Comparison of ENCODE assay signal across 8 cellular contexts in the genomic region with DNA sequence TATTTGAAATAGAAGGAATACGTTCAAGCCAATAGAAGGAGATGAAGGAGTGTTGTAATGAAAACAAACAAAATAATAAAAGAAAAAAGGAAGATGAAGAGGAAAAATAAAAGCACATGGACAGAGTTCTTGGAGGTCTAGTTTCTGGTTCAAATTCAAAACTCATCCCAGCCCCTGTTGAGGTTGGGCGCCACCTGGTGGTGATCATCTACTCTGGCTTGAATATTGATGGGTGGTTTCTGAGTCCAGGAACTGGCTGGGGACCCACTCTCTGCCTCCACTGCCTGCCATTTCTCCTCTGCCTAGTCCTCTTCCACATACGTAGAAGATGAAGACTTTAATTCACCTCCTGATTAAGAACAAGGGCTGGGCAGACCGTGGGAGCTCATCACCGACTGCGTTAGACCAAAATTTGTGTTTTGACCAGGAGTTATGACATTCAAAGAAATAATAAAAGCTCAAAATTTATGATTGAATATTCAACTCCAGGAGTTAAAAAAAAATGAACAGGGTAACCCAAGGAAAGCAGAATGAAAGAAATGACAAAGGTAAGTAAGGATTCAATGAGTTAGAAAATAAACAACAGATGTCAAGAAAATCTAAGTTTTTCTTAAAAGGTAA.
A peak's percentile ranks its signal among the peaks of the same experiment; 100 is the strongest.
DNase-seq lines count a peak whose midpoint lies in the region; ATAC-seq and TF ChIP-seq lines count a peak whose summit lies in the region.

No MANE protein-coding gene starts in this region.

- no peak overlapping the region for H3K4me2 ChIP-seq in SU-DHL-6 (ENCODE audit: low read depth, low read length, poor library complexity, severe bottlenecking)

- H3K4me1 Mint-ChIP-seq in activated naive CD8-positive, alpha-beta T cell treated with anti-CD3 and anti-CD28 coated beads, Interleukin-2, amount 10 ng/mL, durations not matched to agents 7 days and 5 days, result no peaks in the 10 kb centered on the region

- TF ChIP-seq CTCF in C4-2B (conservative IDR thresholded peaks at IDR 0.05) (peak; percentile 93), SU-DHL-6 (IDR thresholded peaks at IDR 0.05; ENCODE audit: insufficient read depth, low read length, poor library complexity, severe bottlenecking) (peak; percentile 87), heart right ventricle (IDR thresholded peaks at IDR 0.05) (peak; percentile 57 to 91 (median 80))

- no peaks in the 10 kb centered on the region for H3F3A ChIP-seq in SU-DHL-6 (ENCODE audit: insufficient read depth)

- no peaks in the 10 kb centered on the region for H3K9me3 Mint-ChIP-seq in activated naive CD8-positive, alpha-beta T cell treated with anti-CD3 and anti-CD28 coated beads, Interleukin-2, amount 10 ng/mL, durations not matched to agents 7 days and 5 days

- intact Hi-C loops in heart right ventricle (cut with DNase I), result loop anchor here in 8 of 10 donors (2.0 to 10.0 kb wide), 7 partner anchors 90 to 263 kb away; a partner anchor contains a TSS

- no peaks in the 10 kb centered on the region for H3K36me3 Mint-ChIP-seq in activated naive CD8-positive, alpha-beta T cell treated with anti-CD3 and anti-CD28 coated beads, Interleukin-2, amount 10 ng/mL, durations not matched to agents 7 days and 5 days

- peaks cover 14% of the 10 kb centered on the region for H3K27me3 Mint-ChIP-seq in activated naive CD8-positive, alpha-beta T cell treated with anti-CD3 and anti-CD28 coated beads, Interleukin-2, amount 10 ng/mL, durations not matched to agents 7 days and 5 days

- H3K9me3 ChIP-seq in SU-DHL-6 (ENCODE audit: insufficient read depth, low read length), result no peaks in the 10 kb centered on the region
- H3K9me3 ChIP-seq in heart right ventricle, result peaks cover 0 to 5% (median 0%) of the 10 kb centered on the region in 11 donors

- ATAC-seq in GM21515 (IDR thresholded peaks at IDR 0.05; ENCODE audit: unreplicated experiment), result peak; percentile 84
- no peak for ATAC-seq in activated naive CD8-positive, alpha-beta T cell treated with anti-CD3 and anti-CD28 coated beads, Interleukin-2, amount 10 ng/mL, durations not matched to agents 7 days and 5 days (ENCODE audit: low read depth)
- peak in 5 of 8 donors; percentile 55 to 70 (median 65) for ATAC-seq in heart right ventricle
- ATAC-seq in HG03139 (IDR thresholded peaks at IDR 0.05; ENCODE audit: unreplicated experiment), result no peak

- H3K27ac ChIP-seq in C4-2B (no peak overlapping the region), SU-DHL-6 (ENCODE audit: low read depth, low read length) (no peak overlapping the region), heart right ventricle (no peak overlapping the region)

- no peak overlapping the region for H3K9ac ChIP-seq in SU-DHL-6 (ENCODE audit: low read length)

- WGBS in heart right ventricle, 2 donors, result 52 to 55% methylated on average over 6 of the region's 6 CpGs

- H3K4me3 ChIP-seq in SU-DHL-6 (ENCODE audit: insufficient read depth, low read length, poor library complexity, severe bottlenecking) (no peak overlapping the region), heart right ventricle (no peak overlapping the region)

- H4K20me1 ChIP-seq in SU-DHL-6 (ENCODE audit: low read depth, low read length), result no peaks in the 10 kb centered on the region

- no peak overlapping the region for H2AFZ ChIP-seq in SU-DHL-6 (ENCODE audit: low read depth, low read length, severe bottlenecking)

- POLR2A ChIA-PET in activated naive CD8-positive, alpha-beta T cell treated with anti-CD3 and anti-CD28 coated beads, Interleukin-2, amount 10 ng/mL, durations not matched to agents 7 days and 5 days (lab: Charles Lee), result no interaction called here

- no peaks in the 10 kb centered on the region for H3K9me2 ChIP-seq in SU-DHL-6 (replicated peaks; ENCODE audit: insufficient read depth, low read length)

- H3K79me2 ChIP-seq in SU-DHL-6 (ENCODE audit: insufficient read depth, low read length), result no peaks in the 10 kb centered on the region

- DNase-seq in NCI-H1092 treated with DMSO at 0.1 percent for 48 hours (lab: John Stamatoyannopoulos, UW) (peak; percentile 39), heart right ventricle (peak; percentile 72 to 73), retina (peak; percentile 54)
- peak; percentile 70 for DNase-seq in activated naive CD8-positive, alpha-beta T cell treated with anti-CD3 and anti-CD28 coated beads, Interleukin-2, amount 10 ng/mL, durations not matched to agents 7 days and 5 days

- no peak overlapping the region for H3K4me3 Mint-ChIP-seq in activated naive CD8-positive, alpha-beta T cell treated with anti-CD3 and anti-CD28 coated beads, Interleukin-2, amount 10 ng/mL, durations not matched to agents 7 days and 5 days

- H3K27ac Mint-ChIP-seq in activated naive CD8-positive, alpha-beta T cell treated with anti-CD3 and anti-CD28 coated beads, Interleukin-2, amount 10 ng/mL, durations not matched to agents 7 days and 5 days, result no peak overlapping the region

- no peaks in the 10 kb centered on the region for H3K4me1 ChIP-seq in heart right ventricle

- H3K27me3 ChIP-seq in SU-DHL-6 (ENCODE audit: low read length) (no peaks in the 10 kb centered on the region), heart right ventricle (no peaks in the 10 kb centered on the region)

- no peaks in the 10 kb centered on the region for H3K36me3 ChIP-seq in SU-DHL-6 (ENCODE audit: low read length)
- no peaks in the 10 kb centered on the region for H3K36me3 ChIP-seq in heart right ventricle

Comparison
In these comparisons a context has a peak if more than half of its experiments do, and no peak if none do; other contexts are left out.
1. ATAC-seq: peak in GM21515 (single experiment) and heart right ventricle (5 of 8); none in activated naive CD8-positive, alpha-beta T cell treated with anti-CD3 and anti-CD28 coated beads, Interleukin-2, amount 10 ng/mL, durations not matched to agents 7 days and 5 days (single experiment) and HG03139 (single experiment).
2. Peak in every context shown above with its lines, with median percentiles within 50 percentile points of each other: CTCF ChIP-seq and DNase-seq.